22 cellular contexts compared by ENCODE assay signal in the genomic region with DNA sequence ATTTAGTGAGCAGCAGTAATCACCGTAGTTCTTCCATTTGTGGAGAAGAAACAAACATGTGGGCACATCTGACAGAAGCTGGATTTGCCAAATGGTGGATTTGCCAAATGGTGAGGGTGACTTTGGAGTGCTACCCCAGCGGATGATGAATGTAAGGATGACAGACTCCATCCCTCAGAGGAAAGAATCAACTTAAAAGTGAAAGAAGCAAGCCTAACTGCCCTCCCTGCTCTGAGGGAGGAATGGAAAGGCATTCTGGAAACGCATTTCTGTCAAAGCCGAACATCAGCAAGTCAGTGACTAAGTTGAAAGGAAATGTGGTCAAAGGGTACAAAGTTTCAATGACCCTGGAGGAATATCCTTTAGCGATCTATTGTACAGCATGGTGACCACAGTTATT.
DNase-seq lines count a peak whose midpoint lies in the region; ATAC-seq, FAIRE-seq and TF ChIP-seq lines count a peak whose summit lies in the region.
"Had no signal": no experiment of that assay in that cellular context is flagged by ENCODE, and none has a peak within 500 bp of the region (broad histone marks: within the 10 kb centered on the region; RNA-seq: fewer than 3 reads in every experiment).

No MANE protein-coding gene starts in this region.

- DNase-seq in Daoy (ENCODE audit: low read depth): peak; percentile 52
- peak; percentile 57 for DNase-seq in astrocyte (ENCODE audit: low read depth)
- DNase-seq in left kidney (ENCODE audit: low read depth, low spot score): peak; percentile 7
- DNase-seq in sigmoid colon: no peak
- DNase-seq in activated CD8-positive, alpha-beta memory T cell treated with anti-CD3 and anti-CD28 coated beads, Interleukin-2, amount 10 ng/mL, durations not matched to agents 7 days and 5 days: no peak
- DNase-seq in HK-2 (ENCODE audit: unreplicated experiment): no peak
- no peak for DNase-seq in LoVo (ENCODE audit: low spot score)
- DNase-seq: activated CD4-positive, alpha-beta T cell treated with anti-CD3 and anti-CD28 coated beads, Interleukin-2, amount 50 U/mL, for 48 hours; activated naive CD8-positive, alpha-beta T cell treated with anti-CD3 and anti-CD28 coated beads for 36 hours; activated T-cell treated with anti-CD3 and anti-CD28 coated beads, Interleukin-2, amount 50 U/mL, for 4 hours; caudate nucleus; CD8-positive, alpha-beta T cell; DND-41; effector CD8-positive, alpha-beta T cell; KG1; left cardiac atrium; NCI-H1105; NCI-H2171; thyroid gland had no signal

- TF ChIP-seq POLR2A in sigmoid colon (IDR thresholded peaks at IDR 0.05): no peak

- no peak for ATAC-seq in activated CD8-positive, alpha-beta memory T cell treated with anti-CD3 and anti-CD28 coated beads, Interleukin-2, amount 10 ng/mL, durations not matched to agents 7 days and 5 days
- no peak for ATAC-seq in GM21717 (IDR thresholded peaks at IDR 0.05; ENCODE audit: unreplicated experiment)
- ATAC-seq: activated T-cell treated with anti-CD3 and anti-CD28 coated beads, Interleukin-2, amount 50 U/mL, for 4 hours had no signal

- peak overlapping the region; percentile 54 for H3K4me2 ChIP-seq in astrocyte (ENCODE audit: low read length)

- no peak for FAIRE-seq in astrocyte (lab: Jason Lieb, UNC)
- FAIRE-seq: small intestine had no signal

- no peak for TF ChIP-seq EP300 in sigmoid colon (IDR thresholded peaks at IDR 0.05)

- 71 to 83% methylated on average over 5 of the region's 5 CpGs for WGBS in sigmoid colon, 2 donors

- peaks cover 3% of the 10 kb centered on the region for H3K27me3 Mint-ChIP-seq in astrocyte (ENCODE audit: low read depth, unreplicated experiment)
- H3K27me3 Mint-ChIP-seq in activated CD8-positive, alpha-beta memory T cell treated with anti-CD3 and anti-CD28 coated beads, Interleukin-2, amount 10 ng/mL, durations not matched to agents 7 days and 5 days: peaks cover 16% of the 10 kb centered on the region

- no peaks in the 10 kb centered on the region for H4K20me1 ChIP-seq in astrocyte (ENCODE audit: insufficient read depth, low read length)

- H3K9me3 ChIP-seq in astrocyte (ENCODE audit: insufficient read depth, low read depth, low read length): no peaks in the 10 kb centered on the region
- H3K9me3 ChIP-seq in sigmoid colon: no peaks in the 10 kb centered on the region
- H3K9me3 ChIP-seq: thyroid gland had no signal

- H3K4me1 Mint-ChIP-seq in astrocyte (ENCODE audit: low read depth, unreplicated experiment): peaks cover 22% of the 10 kb centered on the region
- peaks cover 3% of the 10 kb centered on the region for H3K4me1 Mint-ChIP-seq in activated CD8-positive, alpha-beta memory T cell treated with anti-CD3 and anti-CD28 coated beads, Interleukin-2, amount 10 ng/mL, durations not matched to agents 7 days and 5 days
- H3K4me1 Mint-ChIP-seq: activated naive CD8-positive, alpha-beta T cell treated with anti-CD3 and anti-CD28 coated beads for 36 hours had no signal

- H3K27me3 ChIP-seq in astrocyte (ENCODE audit: insufficient read depth, low read length): no peaks in the 10 kb centered on the region
- no peaks in the 10 kb centered on the region for H3K27me3 ChIP-seq in sigmoid colon
- H3K27me3 ChIP-seq: thyroid gland had no signal

- no peak overlapping the region for H2AFZ ChIP-seq in astrocyte (ENCODE audit: low read depth, low read length)
- H2AFZ ChIP-seq: parathyroid adenoma had no signal

- H3K27ac Mint-ChIP-seq in astrocyte (ENCODE audit: unreplicated experiment): peak overlapping the region; percentile 88
- no peak overlapping the region for H3K27ac Mint-ChIP-seq in activated CD8-positive, alpha-beta memory T cell treated with anti-CD3 and anti-CD28 coated beads, Interleukin-2, amount 10 ng/mL, durations not matched to agents 7 days and 5 days
- H3K27ac Mint-ChIP-seq: activated naive CD8-positive, alpha-beta T cell treated with anti-CD3 and anti-CD28 coated beads for 36 hours; CD8-positive, alpha-beta T cell had no signal

- peak overlapping the region; percentile 42 for H3K9ac ChIP-seq in astrocyte (ENCODE audit: low read length)
- H3K9ac ChIP-seq: parathyroid adenoma had no signal

- H3K4me1 ChIP-seq in astrocyte (ENCODE audit: insufficient read depth, low read length): peaks cover 8% of the 10 kb centered on the region
- peaks cover 0 to 12% (median 0%) of the 10 kb centered on the region in 4 donors for H3K4me1 ChIP-seq in sigmoid colon
- H3K4me1 ChIP-seq: parathyroid adenoma, thyroid gland had no signal

- H3K4me3 ChIP-seq in astrocyte (ENCODE audit: insufficient read depth, low read depth, low read length) (peak overlapping the region; percentile 1), sigmoid colon (no peak overlapping the region)
- H3K4me3 ChIP-seq: thyroid gland had no signal

- CTCF ChIA-PET in activated CD8-positive, alpha-beta memory T cell treated with anti-CD3 and anti-CD28 coated beads, Interleukin-2, amount 10 ng/mL, durations not matched to agents 7 days and 5 days (lab: Charles Lee): no interaction called here

- H3K9me3 Mint-ChIP-seq in astrocyte (ENCODE audit: unreplicated experiment): peaks cover 7% of the 10 kb centered on the region
- H3K9me3 Mint-ChIP-seq in activated CD8-positive, alpha-beta memory T cell treated with anti-CD3 and anti-CD28 coated beads, Interleukin-2, amount 10 ng/mL, durations not matched to agents 7 days and 5 days (ENCODE audit: low read depth): no peaks in the 10 kb centered on the region
- H3K9me3 Mint-ChIP-seq: activated naive CD8-positive, alpha-beta T cell treated with anti-CD3 and anti-CD28 coated beads for 36 hours; activated T-cell treated with anti-CD3 and anti-CD28 coated beads, Interleukin-2, amount 50 U/mL, for 4 hours; CD8-positive, alpha-beta T cell had no signal

- H3K36me3 ChIP-seq in astrocyte (ENCODE audit: insufficient read depth, low read length) (no peaks in the 10 kb centered on the region), sigmoid colon (no peaks in the 10 kb centered on the region)
- H3K36me3 ChIP-seq: thyroid gland had no signal

- intact Hi-C loops in sigmoid colon (cut with DNase I): no loop called here

- H3K27ac ChIP-seq in astrocyte (ENCODE audit: low read depth, low read length): peak overlapping the region; percentile 40
- H3K27ac ChIP-seq in sigmoid colon: peak overlapping the region in 3 of 4 donors; percentile 4 to 42 (median 8)
- H3K27ac ChIP-seq: parathyroid adenoma, thyroid gland had no signal

- TF ChIP-seq CTCF in astrocyte (IDR thresholded peaks at IDR 0.05; ENCODE audit: insufficient read depth, low read depth, low read length): no peak
- no peak for TF ChIP-seq CTCF in sigmoid colon (IDR thresholded peaks at IDR 0.05)

- no peak overlapping the region for H3K4me3 Mint-ChIP-seq in astrocyte (ENCODE audit: unreplicated experiment)
- H3K4me3 Mint-ChIP-seq in activated CD8-positive, alpha-beta memory T cell treated with anti-CD3 and anti-CD28 coated beads, Interleukin-2, amount 10 ng/mL, durations not matched to agents 7 days and 5 days: no peak overlapping the region
- H3K4me3 Mint-ChIP-seq: activated naive CD8-positive, alpha-beta T cell treated with anti-CD3 and anti-CD28 coated beads for 36 hours; activated T-cell treated with anti-CD3 and anti-CD28 coated beads, Interleukin-2, amount 50 U/mL, for 4 hours; CD8-positive, alpha-beta T cell had no signal

- no peaks in the 10 kb centered on the region for H3K79me2 ChIP-seq in astrocyte (ENCODE audit: insufficient read depth, low read length)
- H3K79me2 ChIP-seq: parathyroid adenoma had no signal

- no peaks in the 10 kb centered on the region for H3K36me3 Mint-ChIP-seq in astrocyte (ENCODE audit: low read depth, unreplicated experiment)
- no peaks in the 10 kb centered on the region for H3K36me3 Mint-ChIP-seq in activated CD8-positive, alpha-beta memory T cell treated with anti-CD3 and anti-CD28 coated beads, Interleukin-2, amount 10 ng/mL, durations not matched to agents 7 days and 5 days
- H3K36me3 Mint-ChIP-seq: activated naive CD8-positive, alpha-beta T cell treated with anti-CD3 and anti-CD28 coated beads for 36 hours; CD8-positive, alpha-beta T cell had no signal

Comparison
In these comparisons a context has a peak if more than half of its experiments do, and no peak if none do; other contexts are left out.
1. DNase-seq: peak in Daoy (single experiment), astrocyte (single experiment) and left kidney (single experiment); none in sigmoid colon (single experiment), activated CD8-positive, alpha-beta memory T cell treated with anti-CD3 and anti-CD28 coated beads, Interleukin-2, amount 10 ng/mL, durations not matched to agents 7 days and 5 days (single experiment), HK-2 (single experiment) and LoVo (single experiment).